29 cellular contexts compared by ENCODE assay signal in the genomic region with DNA sequence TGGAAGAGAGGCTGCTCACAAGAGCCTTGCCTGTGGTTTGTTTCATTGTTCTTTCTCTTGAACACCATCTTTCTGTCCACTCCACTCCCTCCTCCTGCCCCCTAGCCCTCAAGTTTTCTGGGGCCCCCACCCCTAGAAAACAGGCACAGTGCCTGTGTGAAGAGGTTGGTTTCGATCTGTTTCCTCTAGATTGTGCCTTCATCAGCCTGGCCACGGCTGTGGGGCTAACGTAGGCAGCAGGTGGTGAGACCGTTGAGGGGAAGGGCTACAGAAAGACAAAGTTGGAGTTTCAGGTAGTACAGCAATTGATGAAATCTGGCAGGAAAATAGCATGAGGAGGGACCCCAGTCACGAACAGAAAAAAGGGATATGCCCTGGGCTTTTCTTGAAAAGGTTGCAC. TPM values are rescaled to one million over a fixed set of nuclear protein-coding genes. Genes with fewer than 3 reads are reported as not detected.
A peak's percentile ranks its signal among the peaks of the same experiment; 100 is the strongest.
DNase-seq lines count a peak whose midpoint lies in the region; ATAC-seq and TF ChIP-seq lines count a peak whose summit lies in the region.
"Had no signal": no experiment of that assay in that cellular context is flagged by ENCODE, and none has a peak within 500 bp of the region (broad histone marks: within the 10 kb centered on the region; RNA-seq: fewer than 3 reads in every experiment).

No MANE protein-coding gene starts in this region.

- 70 to 90% (median 78%) methylated on average over 5 of the region's 5 CpGs for WGBS in adrenal gland, 4 donors

- DNase-seq in SJCRH30: peak in 1 of 2 experiments; percentile 33
- no peak for DNase-seq in GM10266 (ENCODE audit: extremely low spot score)
- DNase-seq in adrenal gland: no peak
- no peak for DNase-seq in type B pancreatic cell (ENCODE audit: extremely low spot score, unreplicated experiment)
- DNase-seq: activated CD4-positive, alpha-beta T cell treated with anti-CD3 and anti-CD28 coated beads, Interleukin-2, amount 10 ng/mL, durations not matched to agents 24 days and 14 days; activated CD8-positive, alpha-beta memory T cell treated with anti-CD3 and anti-CD28 coated beads for 24 hours; activated T-cell treated with anti-CD3 and anti-CD28 coated beads for 4 hours; aorta; Calu3; DMS79; effector CD4-positive, alpha-beta T cell; GM23248; hippocampal formation; Kasumi-1; lower lobe of right lung; natural killer cell; NCI-H446 treated with DMSO at 0.1 percent for 48 hours; NCI-H82; substantia nigra; T1000; upper lobe of right lung; WERI-Rb-1 had no signal

- TF ChIP-seq POLR2A in adrenal gland (IDR thresholded peaks at IDR 0.05): no peak

- peak overlapping the region; percentile 5; the same call in 1 of the 2 replicates for H3K27ac ChIP-seq in SJCRH30
- no peak overlapping the region for H3K27ac ChIP-seq in adrenal gland
- H3K27ac ChIP-seq: C4-2B, GM23248, HL-60, lower lobe of right lung, upper lobe of right lung, WERI-Rb-1 had no signal

- no peak overlapping the region for H3K4me3 ChIP-seq in SJCRH30
- no peak overlapping the region for H3K4me3 ChIP-seq in adrenal gland
- H3K4me3 ChIP-seq: GM23248, lower lobe of right lung, upper lobe of right lung had no signal

- peaks cover 12% of the 10 kb centered on the region for H3K36me3 Mint-ChIP-seq in stimulated activated memory B cell treated with anti-CD40 and anti-IgM and Interleukin-4, amounts not matched to agents 10 μg/mL and 1 μg/mL and 100 μg/mL, for 72 hours
- H3K36me3 Mint-ChIP-seq in type B pancreatic cell: peaks cover 18% of the 10 kb centered on the region
- H3K36me3 Mint-ChIP-seq: activated naive CD8-positive, alpha-beta T cell; natural killer cell; stimulated activated effector memory CD8-positive, alpha-beta T cell treated with anti-CD3 and anti-CD28 coated beads, Interleukin-12 subunit alpha, Interleukin-12 subunit beta, amount 100 ng/mL, for 72 hours had no signal

- H3K9me3 Mint-ChIP-seq in stimulated activated memory B cell treated with anti-CD40 and anti-IgM and Interleukin-4, amounts not matched to agents 10 μg/mL and 1 μg/mL and 100 μg/mL, for 72 hours: no peaks in the 10 kb centered on the region
- H3K9me3 Mint-ChIP-seq in type B pancreatic cell: no peaks in the 10 kb centered on the region
- H3K9me3 Mint-ChIP-seq: activated CD4-positive, alpha-beta T cell treated with anti-CD3 and anti-CD28 coated beads, Interleukin-2, amount 10 ng/mL, durations not matched to agents 24 days and 14 days; natural killer cell; stimulated activated effector memory CD8-positive, alpha-beta T cell treated with anti-CD3 and anti-CD28 coated beads, Interleukin-12 subunit alpha, Interleukin-12 subunit beta, amount 100 ng/mL, for 72 hours had no signal

- peak overlapping the region; percentile 5 for H3K4me3 Mint-ChIP-seq in stimulated activated memory B cell treated with anti-CD40 and anti-IgM and Interleukin-4, amounts not matched to agents 10 μg/mL and 1 μg/mL and 100 μg/mL, for 72 hours
- no peak overlapping the region for H3K4me3 Mint-ChIP-seq in type B pancreatic cell
- H3K4me3 Mint-ChIP-seq: activated CD4-positive, alpha-beta T cell treated with anti-CD3 and anti-CD28 coated beads, Interleukin-2, amount 10 ng/mL, durations not matched to agents 24 days and 14 days; activated naive CD8-positive, alpha-beta T cell; natural killer cell; stimulated activated effector memory CD8-positive, alpha-beta T cell treated with anti-CD3 and anti-CD28 coated beads, Interleukin-12 subunit alpha, Interleukin-12 subunit beta, amount 100 ng/mL, for 72 hours had no signal

- ATAC-seq in GM18868 (IDR thresholded peaks at IDR 0.05; ENCODE audit: unreplicated experiment): peak; percentile 22
- peak; percentile 29 for ATAC-seq in HG02798 (IDR thresholded peaks at IDR 0.05; ENCODE audit: poor library complexity, unreplicated experiment)
- no peak for ATAC-seq in stimulated activated memory B cell treated with anti-CD40 and anti-IgM and Interleukin-4, amounts not matched to agents 10 μg/mL and 1 μg/mL and 100 μg/mL, for 72 hours
- ATAC-seq: lower lobe of right lung; natural killer cell; stimulated activated effector memory CD8-positive, alpha-beta T cell treated with anti-CD3 and anti-CD28 coated beads, Interleukin-12 subunit alpha, Interleukin-12 subunit beta, amount 100 ng/mL, for 72 hours had no signal

- no peaks in the 10 kb centered on the region for H3K9me3 ChIP-seq in SJCRH30 (replicated peaks)
- H3K9me3 ChIP-seq in adrenal gland (replicated peaks in 1 of 3): no peaks in the 10 kb centered on the region
- H3K9me3 ChIP-seq: lower lobe of right lung, upper lobe of right lung had no signal

- TF ChIP-seq CTCF in GM10266 (IDR thresholded peaks at IDR 0.05; ENCODE audit: control insufficient read depth, insufficient read depth, low read depth, missing control alignments) (no peak), adrenal gland (IDR thresholded peaks at IDR 0.05) (no peak), type B pancreatic cell (conservative IDR thresholded peaks at IDR 0.05) (no peak)

- H3K4me1 Mint-ChIP-seq in stimulated activated memory B cell treated with anti-CD40 and anti-IgM and Interleukin-4, amounts not matched to agents 10 μg/mL and 1 μg/mL and 100 μg/mL, for 72 hours: peaks cover 44% of the 10 kb centered on the region
- H3K4me1 Mint-ChIP-seq in type B pancreatic cell (ENCODE audit: unreplicated experiment): peaks cover 10% of the 10 kb centered on the region
- H3K4me1 Mint-ChIP-seq: activated CD4-positive, alpha-beta T cell treated with anti-CD3 and anti-CD28 coated beads, Interleukin-2, amount 10 ng/mL, durations not matched to agents 24 days and 14 days had no signal

- intact Hi-C loops in adrenal gland (cut with DNase I): no loop called here

- H3K27me3 ChIP-seq in SJCRH30: no peaks in the 10 kb centered on the region
- no peaks in the 10 kb centered on the region for H3K27me3 ChIP-seq in adrenal gland
- H3K27me3 ChIP-seq: upper lobe of right lung had no signal

- H3K4me1 ChIP-seq in SJCRH30 (peaks cover 71% of the 10 kb centered on the region), adrenal gland (replicated peaks in 1 of 2) (no peaks in the 10 kb centered on the region)
- H3K4me1 ChIP-seq: upper lobe of right lung had no signal

- H3K27ac Mint-ChIP-seq in stimulated activated memory B cell treated with anti-CD40 and anti-IgM and Interleukin-4, amounts not matched to agents 10 μg/mL and 1 μg/mL and 100 μg/mL, for 72 hours: no peak overlapping the region
- H3K27ac Mint-ChIP-seq in type B pancreatic cell: no peak overlapping the region
- H3K27ac Mint-ChIP-seq: activated CD4-positive, alpha-beta T cell treated with anti-CD3 and anti-CD28 coated beads, Interleukin-2, amount 10 ng/mL, durations not matched to agents 24 days and 14 days; activated naive CD8-positive, alpha-beta T cell; natural killer cell; stimulated activated effector memory CD8-positive, alpha-beta T cell treated with anti-CD3 and anti-CD28 coated beads, Interleukin-12 subunit alpha, Interleukin-12 subunit beta, amount 100 ng/mL, for 72 hours had no signal

- H3K36me3 ChIP-seq in SJCRH30: peaks cover 89% of the 10 kb centered on the region
- no peaks in the 10 kb centered on the region for H3K36me3 ChIP-seq in adrenal gland (replicated peaks in 1 of 2)
- H3K36me3 ChIP-seq: lower lobe of right lung, upper lobe of right lung had no signal

- peaks cover 8% of the 10 kb centered on the region for H3K27me3 Mint-ChIP-seq in stimulated activated memory B cell treated with anti-CD40 and anti-IgM and Interleukin-4, amounts not matched to agents 10 μg/mL and 1 μg/mL and 100 μg/mL, for 72 hours
- peaks cover 19% of the 10 kb centered on the region for H3K27me3 Mint-ChIP-seq in type B pancreatic cell

RNA-seq across cellular contexts. Expression of a gene that starts 5.9 kb away (rescaled TPM):
- total RNA-seq in SJCRH30 (2014; rRNA removed; shearing (Covaris generic)): 129 and 153 TPM in 2 replicates
- total RNA-seq in adrenal gland (under 1 TPM in 5 of 8 donors, not detected in 3; 0.25 to 0.72 (median 0.29) TPM), type B pancreatic cell (ENCODE audit: low replicate concordance) (3.5 and 27.4 TPM in 2 replicates)
- polyA plus RNA-seq in adrenal gland: under 1 TPM; 0.16 to 0.33 (median 0.17) TPM
- total RNA-seq: GM23248, natural killer cell had no signal

RNA-seq across cellular contexts. Expression of a gene that starts 59.4 kb away (rescaled TPM):
- total RNA-seq in SJCRH30 (2014; rRNA removed; shearing (Covaris generic)): 59.9 and 70.7 TPM in 2 replicates
- 10 to 100 TPM; 18.7 to 47.3 (median 29.0) TPM for total RNA-seq in adrenal gland
- 10 to 100 TPM; 17.7 to 23.9 (median 20.1) TPM for polyA plus RNA-seq in adrenal gland
- total RNA-seq in type B pancreatic cell (ENCODE audit: low replicate concordance): 22.2 and 36.0 TPM in 2 replicates
